In the genomic region with DNA sequence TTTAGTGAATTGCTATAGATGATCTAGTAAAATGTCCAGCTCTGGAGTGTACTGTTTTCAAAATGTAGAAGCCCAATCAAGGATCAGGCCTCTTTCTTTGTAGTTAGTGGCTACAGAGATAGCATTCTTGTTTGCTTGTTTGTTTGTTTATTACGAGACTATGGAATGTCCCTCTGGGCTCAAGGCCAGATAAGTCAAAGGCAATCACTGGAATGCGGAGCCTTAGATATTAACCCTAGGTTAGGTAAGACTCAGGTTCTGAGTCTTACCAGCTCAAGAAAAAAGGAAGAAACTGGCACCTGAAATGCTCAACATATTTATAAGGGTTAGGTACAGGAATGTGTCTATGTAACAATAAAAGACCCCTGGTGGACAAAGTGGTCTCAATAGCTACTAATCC, we compare ENCODE assay signal across 1 cellular context.
TF ChIP-seq lines count a peak whose summit lies in the region.

No MANE protein-coding gene starts in this region.

TF ChIP-seq in WTC11, 78 proteins besides CTCF, POLR2A, EP300 and RAD21 (continued from another document):
- TF ChIP-seq ZNF317 (CRISPR knock-in tag; IDR thresholded peaks at IDR 0.05; ENCODE audit: borderline replicate concordance, low read depth) = no peak
- TF ChIP-seq, protein P1, sequence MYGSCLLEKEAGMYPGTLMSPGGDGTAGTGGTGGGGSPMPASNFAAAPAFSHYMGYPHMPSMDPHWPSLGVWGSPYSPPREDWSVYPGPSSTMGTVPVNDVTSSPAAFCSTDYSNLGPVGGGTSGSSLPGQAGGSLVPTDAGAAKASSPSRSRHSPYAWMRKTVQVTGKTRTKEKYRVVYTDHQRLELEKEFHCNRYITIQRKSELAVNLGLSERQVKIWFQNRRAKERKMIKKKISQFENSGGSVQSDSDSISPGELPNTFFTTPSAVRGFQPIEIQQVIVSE (CRISPR knock-in tag; IDR thresholded peaks at IDR 0.05; ENCODE audit: borderline replicate concordance) = no peak
- TF ChIP-seq, protein P2, sequence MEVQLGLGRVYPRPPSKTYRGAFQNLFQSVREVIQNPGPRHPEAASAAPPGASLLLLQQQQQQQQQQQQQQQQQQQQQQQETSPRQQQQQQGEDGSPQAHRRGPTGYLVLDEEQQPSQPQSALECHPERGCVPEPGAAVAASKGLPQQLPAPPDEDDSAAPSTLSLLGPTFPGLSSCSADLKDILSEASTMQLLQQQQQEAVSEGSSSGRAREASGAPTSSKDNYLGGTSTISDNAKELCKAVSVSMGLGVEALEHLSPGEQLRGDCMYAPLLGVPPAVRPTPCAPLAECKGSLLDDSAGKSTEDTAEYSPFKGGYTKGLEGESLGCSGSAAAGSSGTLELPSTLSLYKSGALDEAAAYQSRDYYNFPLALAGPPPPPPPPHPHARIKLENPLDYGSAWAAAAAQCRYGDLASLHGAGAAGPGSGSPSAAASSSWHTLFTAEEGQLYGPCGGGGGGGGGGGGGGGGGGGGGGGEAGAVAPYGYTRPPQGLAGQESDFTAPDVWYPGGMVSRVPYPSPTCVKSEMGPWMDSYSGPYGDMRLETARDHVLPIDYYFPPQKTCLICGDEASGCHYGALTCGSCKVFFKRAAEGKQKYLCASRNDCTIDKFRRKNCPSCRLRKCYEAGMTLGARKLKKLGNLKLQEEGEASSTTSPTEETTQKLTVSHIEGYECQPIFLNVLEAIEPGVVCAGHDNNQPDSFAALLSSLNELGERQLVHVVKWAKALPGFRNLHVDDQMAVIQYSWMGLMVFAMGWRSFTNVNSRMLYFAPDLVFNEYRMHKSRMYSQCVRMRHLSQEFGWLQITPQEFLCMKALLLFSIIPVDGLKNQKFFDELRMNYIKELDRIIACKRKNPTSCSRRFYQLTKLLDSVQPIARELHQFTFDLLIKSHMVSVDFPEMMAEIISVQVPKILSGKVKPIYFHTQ (CRISPR knock-in tag; IDR thresholded peaks at IDR 0.05) = no peak
- TF ChIP-seq, protein P3, sequence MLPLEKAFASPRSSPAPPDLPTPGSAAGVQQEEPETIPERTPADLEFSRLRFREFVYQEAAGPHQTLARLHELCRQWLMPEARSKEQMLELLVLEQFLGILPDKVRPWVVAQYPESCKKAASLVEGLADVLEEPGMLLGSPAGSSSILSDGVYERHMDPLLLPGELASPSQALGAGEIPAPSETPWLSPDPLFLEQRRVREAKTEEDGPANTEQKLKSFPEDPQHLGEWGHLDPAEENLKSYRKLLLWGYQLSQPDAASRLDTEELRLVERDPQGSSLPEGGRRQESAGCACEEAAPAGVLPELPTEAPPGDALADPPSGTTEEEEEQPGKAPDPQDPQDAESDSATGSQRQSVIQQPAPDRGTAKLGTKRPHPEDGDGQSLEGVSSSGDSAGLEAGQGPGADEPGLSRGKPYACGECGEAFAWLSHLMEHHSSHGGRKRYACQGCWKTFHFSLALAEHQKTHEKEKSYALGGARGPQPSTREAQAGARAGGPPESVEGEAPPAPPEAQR (CRISPR knock-in tag; IDR thresholded peaks at IDR 0.05) = no peak
- TF ChIP-seq RORB (CRISPR knock-in tag; IDR thresholded peaks at IDR 0.05) = no peak
